In the genomic region with DNA sequence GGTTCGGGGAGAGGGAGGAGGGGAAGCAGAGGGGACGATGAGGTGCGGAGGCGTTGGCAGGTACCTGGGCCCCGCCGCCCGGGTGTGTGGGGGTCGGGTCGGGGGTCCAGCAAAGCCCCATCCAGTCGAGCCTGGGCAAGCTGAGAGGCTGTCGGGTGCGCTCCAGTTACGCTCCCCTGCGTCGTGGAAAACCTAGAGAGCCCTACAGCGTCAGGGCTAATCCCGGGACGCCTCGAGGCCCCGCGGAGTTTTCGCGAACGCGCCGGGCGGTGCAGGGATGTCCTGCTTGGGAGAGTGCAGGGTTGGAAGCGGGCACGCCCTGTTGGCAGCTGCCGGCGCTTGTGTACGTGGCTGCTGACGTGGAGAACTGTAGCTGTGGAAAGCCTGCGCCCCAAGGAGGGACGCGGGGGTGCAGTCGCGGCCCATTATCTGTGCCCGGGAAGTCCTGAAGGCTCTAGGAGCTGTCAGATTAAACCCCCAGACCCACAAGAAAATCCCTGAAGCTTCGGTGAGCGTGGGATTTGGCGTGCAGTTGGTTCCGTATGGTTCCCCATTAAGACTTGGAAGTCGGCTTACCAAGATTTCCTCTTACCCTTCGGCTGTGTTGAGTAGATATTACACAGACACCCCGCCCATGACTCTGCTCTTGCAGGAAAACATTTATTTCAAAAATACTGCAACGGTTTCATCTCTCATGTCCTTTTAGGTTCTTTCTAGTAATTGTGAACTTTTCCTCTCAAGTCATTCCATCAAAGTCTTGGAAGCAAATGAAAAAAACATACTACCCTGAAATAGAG, we compare ENCODE assay signal across 8 cellular contexts. TPM values are rescaled to one million over a fixed set of nuclear protein-coding genes. Genes with fewer than 3 reads are reported as not detected.
DNase-seq lines count a peak whose midpoint lies in the region; ATAC-seq and TF ChIP-seq lines count a peak whose summit lies in the region.

No MANE protein-coding gene starts in this region.

- in situ Hi-C loops in ACHN (cut with HindIII; ENCODE audit: low pct_ligation_motif_present, low pct_unique_long_range_greater_than_20kb, low sequenced_read_pairs) = no loop called here

- peak overlapping the region; percentile 92 for H3K4me3 ChIP-seq in endodermal cell (ENCODE audit: low read length)

- H3K27ac Mint-ChIP-seq in endodermal cell = peak overlapping the region; percentile 65

- H3K27me3 Mint-ChIP-seq in endodermal cell (ENCODE audit: insufficient read depth) = no peaks in the 10 kb centered on the region

- 1 to 2% methylated on average over 18 to 47 of the region's 47 CpGs for WGBS in endodermal cell (ENCODE audit: insufficient coverage in 1 of 2, insufficient read length in 1 of 2), 2 experiments

- H3K4me1 ChIP-seq in endodermal cell (ENCODE audit: control insufficient read depth, insufficient read depth, low read length) = peaks cover 6% of the 10 kb centered on the region

- DNase-seq in ACHN (peak; percentile 93), NCI-H526 treated with DMSO at 0.1 percent for 48 hours (lab: John Stamatoyannopoulos, UW) (peak; percentile 11), endodermal cell (no peak), mucosa of gallbladder (ENCODE audit: low spot score) (peak; percentile 95)
- DNase-seq in activated CD8-positive, alpha-beta memory T cell treated with anti-CD3 and anti-CD28 coated beads, Interleukin-2, amount 50 U/mL, for 1 hour (ENCODE audit: extremely low read depth) = peak; percentile 59
- peak; percentile 28 to 46 for DNase-seq in stimulated activated CD8-positive, alpha-beta memory T cell treated with anti-CD3 and anti-CD28 coated beads, Interleukin-4, amount 100 ng/mL, for 1 hour (ENCODE audit: low read depth in 2 of 2, low spot score in 1 of 2)

- peaks cover 45% of the 10 kb centered on the region for H3K4me1 Mint-ChIP-seq in endodermal cell

- H3K27ac ChIP-seq in endodermal cell (ENCODE audit: low read depth, low read length) = peak overlapping the region; percentile 95

- no peak for TF ChIP-seq CTCF in endodermal cell (conservative IDR thresholded peaks at IDR 0.05)

- H3K36me3 Mint-ChIP-seq in endodermal cell (ENCODE audit: low read depth) = peaks cover 4% of the 10 kb centered on the region

- peaks cover 4% of the 10 kb centered on the region for H3K9me3 Mint-ChIP-seq in endodermal cell

- ATAC-seq in GM18520 (IDR thresholded peaks at IDR 0.05; ENCODE audit: unreplicated experiment) (peak; percentile 26), HG03064 (IDR thresholded peaks at IDR 0.05; ENCODE audit: low read depth, unreplicated experiment) (peak; percentile 29)

- no peaks in the 10 kb centered on the region for H3K27me3 ChIP-seq in endodermal cell (ENCODE audit: control insufficient read depth, insufficient read depth, low read length, poor library complexity, severe bottlenecking)

- H3K9ac ChIP-seq in endodermal cell (ENCODE audit: extremely low read depth, low read length, poor library complexity, severe bottlenecking) = peak overlapping the region; percentile 87

- H3K9me3 ChIP-seq in endodermal cell (ENCODE audit: control insufficient read depth, low read length) = peaks cover 7% of the 10 kb centered on the region

- peak overlapping the region; percentile 82 for H3K4me3 Mint-ChIP-seq in endodermal cell

- H3K36me3 ChIP-seq in endodermal cell (ENCODE audit: control insufficient read depth, insufficient read depth, low read length) = no peaks in the 10 kb centered on the region

RNA-seq across cellular contexts. Expression of a gene that starts 11.3 kb away (rescaled TPM):
- 100 to 1,000 TPM; 156 to 230 TPM for total RNA-seq in endodermal cell
- 185 TPM for polyA plus RNA-seq in endodermal cell (2013, experiment 1 of 2)
- 170 TPM for polyA plus RNA-seq in endodermal cell (2013, experiment 2 of 2)
- total RNA-seq in mucosa of gallbladder = 137 TPM
